21 cellular contexts compared by ENCODE assay signal in the genomic region with DNA sequence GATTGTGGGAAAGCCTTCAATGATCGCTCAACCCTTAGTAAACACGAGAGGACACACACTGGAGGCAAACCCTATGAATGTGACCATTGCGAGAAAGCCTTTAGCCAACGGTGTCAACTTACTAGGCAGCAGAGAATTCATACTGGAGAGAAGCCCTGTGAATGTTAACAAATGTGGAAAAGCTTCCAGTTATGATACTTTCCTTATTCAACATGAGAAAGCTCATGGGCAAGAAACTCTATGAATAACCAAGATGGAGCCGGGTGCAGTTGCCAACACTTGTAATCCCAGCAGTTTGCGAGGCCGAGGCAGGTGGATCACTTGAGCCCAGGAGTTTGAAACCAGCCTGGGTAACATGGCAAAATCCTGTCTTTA. TPM values are rescaled to one million over a fixed set of nuclear protein-coding genes. Genes with fewer than 3 reads are reported as not detected.
A peak's percentile ranks its signal among the peaks of the same experiment; 100 is the strongest.
DNase-seq lines count a peak whose midpoint lies in the region; ATAC-seq and TF ChIP-seq lines count a peak whose summit lies in the region.
"Had no signal": no experiment of that assay in that cellular context is flagged by ENCODE, and none has a peak within 500 bp of the region (broad histone marks: within the 10 kb centered on the region; RNA-seq: fewer than 3 reads in every experiment).

No MANE protein-coding gene starts in this region.

- TF ChIP-seq POLR2A in IMR-90 (IDR thresholded peaks at IDR 0.05; ENCODE audit: low read depth, low read length): no peak

- H3K27me3 ChIP-seq in BLaER1 treated with 17β-estradiol and CSF1 and Interleukin-3, amounts not matched to agents 10 nM and 100 nM: peaks cover 0 to 9% (median 0%) of the 10 kb centered on the region in 11 experiments; a peak in 4 of 22 replicates
- H3K27me3 ChIP-seq in IMR-90 (ENCODE audit: control insufficient read depth, insufficient read depth, low read length) (no peaks in the 10 kb centered on the region), MM.1S (replicated peaks; ENCODE audit: insufficient read depth, low read length) (no peaks in the 10 kb centered on the region)
- H3K27me3 ChIP-seq: ascending aorta, thyroid gland had no signal

- BruUV-seq in IMR-90 (replicated peaks; lab: Mats Ljungman, UMichigan): TSS peak; percentile 21

- H3K4me1 ChIP-seq in BLaER1 treated with 17β-estradiol and CSF1 and Interleukin-3, amounts not matched to agents 10 nM and 100 nM: no peaks in the 10 kb centered on the region
- no peaks in the 10 kb centered on the region for H3K4me1 ChIP-seq in IMR-90 (ENCODE audit: control insufficient read depth, insufficient read depth, low read length)
- H3K4me1 ChIP-seq in MM.1S (ENCODE audit: low read length): no peaks in the 10 kb centered on the region
- H3K4me1 ChIP-seq: ascending aorta, thyroid gland had no signal

- H3K36me3 ChIP-seq in BLaER1 treated with 17β-estradiol and CSF1 and Interleukin-3, amounts not matched to agents 10 nM and 100 nM: peaks cover 100% of the 10 kb centered on the region in 11 experiments
- peaks cover 71% of the 10 kb centered on the region for H3K36me3 ChIP-seq in IMR-90 (ENCODE audit: control insufficient read depth, insufficient read depth, low read length)
- H3K36me3 ChIP-seq in MM.1S (replicated peaks; ENCODE audit: insufficient read depth, low read length): no peaks in the 10 kb centered on the region

- no peak overlapping the region for H2AFZ ChIP-seq in IMR-90 (replicated peaks; ENCODE audit: low read length, poor library complexity)
- no peak overlapping the region for H2AFZ ChIP-seq in MM.1S (ENCODE audit: low read length)

- no peak overlapping the region for H2BK15ac ChIP-seq in IMR-90 (ENCODE audit: low read depth, low read length)

- H4K5ac ChIP-seq in IMR-90 (ENCODE audit: low read depth, low read length): no peak overlapping the region

- no peaks in the 10 kb centered on the region for H4K20me1 ChIP-seq in BLaER1 treated with 17β-estradiol and CSF1 and Interleukin-3, amounts not matched to agents 10 nM and 100 nM
- no peaks in the 10 kb centered on the region for H4K20me1 ChIP-seq in IMR-90 (ENCODE audit: insufficient read depth, low read length)
- no peaks in the 10 kb centered on the region for H4K20me1 ChIP-seq in MM.1S (ENCODE audit: insufficient read depth, low read length)

- H2AK5ac ChIP-seq in IMR-90 (ENCODE audit: low read depth, low read length): no peak overlapping the region

- H4K8ac ChIP-seq in IMR-90 (ENCODE audit: low read depth in 2 of 2, low read length in 2 of 2): no peak overlapping the region

- H3K14ac ChIP-seq in IMR-90 (replicated peaks; ENCODE audit: low read depth, low read length): no peak overlapping the region

- H4K91ac ChIP-seq in IMR-90 (ENCODE audit: insufficient read depth, low read depth, low read length): no peak overlapping the region

- H3K9me3 Mint-ChIP-seq in endothelial cell (ENCODE audit: unreplicated experiment) (peaks cover 73% of the 10 kb centered on the region), progenitor cell of endocrine pancreas (ENCODE audit: low read depth) (peaks cover 48% of the 10 kb centered on the region)

- POLR2A ChIA-PET in IMR-90 (lab: Charles Lee; ENCODE audit: unreplicated experiment): no interaction called here

- no peak overlapping the region for H3K18ac ChIP-seq in IMR-90 (ENCODE audit: low read depth, low read length)

- no peaks in the 10 kb centered on the region for H3F3A ChIP-seq in MM.1S (ENCODE audit: insufficient read depth, low read length)

- no peak overlapping the region for H3K27ac Mint-ChIP-seq in endothelial cell (ENCODE audit: unreplicated experiment)
- peak overlapping the region; percentile 93 for H3K27ac Mint-ChIP-seq in progenitor cell of endocrine pancreas
- H3K27ac Mint-ChIP-seq: activated naive CD4-positive, alpha-beta T cell treated with anti-CD3 and anti-CD28 coated beads, Interleukin-2, amount 50 U/mL, for 24 hours; CD4-positive, alpha-beta T cell had no signal

- in situ Hi-C loops in IMR-90 (cut with MboI; ENCODE audit: low sequenced_read_pairs): no loop called here

- H3K9me3 ChIP-seq in BLaER1 treated with 17β-estradiol and CSF1 and Interleukin-3, amounts not matched to agents 10 nM and 100 nM (replicated peaks in 1 of 11): peaks cover 100% of the 10 kb centered on the region in 11 experiments
- H3K9me3 ChIP-seq in IMR-90 (ENCODE audit: control insufficient read depth, insufficient read depth, low read length) (peaks cover 97% of the 10 kb centered on the region), MM.1S (replicated peaks; ENCODE audit: insufficient read depth, low read length) (no peaks in the 10 kb centered on the region)

- no peak overlapping the region for H3K4ac ChIP-seq in IMR-90 (ENCODE audit: low read depth, low read length)

- no peaks in the 10 kb centered on the region for H3K9me1 ChIP-seq in IMR-90 (ENCODE audit: insufficient read depth, low read length)

- no peak overlapping the region for H3K9ac ChIP-seq in BLaER1 treated with 17β-estradiol and CSF1 and Interleukin-3, amounts not matched to agents 10 nM and 100 nM
- no peak overlapping the region for H3K9ac ChIP-seq in IMR-90 (ENCODE audit: low read depth, low read length)
- no peak overlapping the region for H3K9ac ChIP-seq in MM.1S (ENCODE audit: low read length)

- H3K27me3 Mint-ChIP-seq in endothelial cell (ENCODE audit: unreplicated experiment) (peaks cover 42% of the 10 kb centered on the region), progenitor cell of endocrine pancreas (no peaks in the 10 kb centered on the region)
- H3K27me3 Mint-ChIP-seq: activated naive CD4-positive, alpha-beta T cell treated with anti-CD3 and anti-CD28 coated beads, Interleukin-2, amount 50 U/mL, for 24 hours; CD4-positive, alpha-beta T cell had no signal

- no peak overlapping the region for H3K27ac ChIP-seq in BLaER1 treated with 17β-estradiol and CSF1 and Interleukin-3, amounts not matched to agents 10 nM and 100 nM
- no peak overlapping the region for H3K27ac ChIP-seq in IMR-90 (ENCODE audit: insufficient read depth, low read length)
- no peak overlapping the region for H3K27ac ChIP-seq in MM.1S (ENCODE audit: low read length)
- H3K27ac ChIP-seq: ascending aorta, thyroid gland had no signal

- no peak overlapping the region for H3K56ac ChIP-seq in IMR-90 (ENCODE audit: extremely low read depth, insufficient read depth, low read length)

- no peak overlapping the region for H3K23ac ChIP-seq in IMR-90 (ENCODE audit: low read depth, low read length)

- H2AK9ac ChIP-seq in IMR-90 (replicated peaks; ENCODE audit: low read depth, low read length, poor library complexity): no peak overlapping the region

- H3K4me1 Mint-ChIP-seq in endothelial cell (ENCODE audit: unreplicated experiment): no peaks in the 10 kb centered on the region
- no peaks in the 10 kb centered on the region for H3K4me1 Mint-ChIP-seq in progenitor cell of endocrine pancreas (ENCODE audit: low read depth)

- H3K4me2 ChIP-seq in BLaER1 treated with 17β-estradiol and CSF1 and Interleukin-3, amounts not matched to agents 10 nM and 100 nM: no peak overlapping the region
- H3K4me2 ChIP-seq in IMR-90 (ENCODE audit: low read depth, low read length) (no peak overlapping the region), MM.1S (ENCODE audit: low read depth, low read length) (no peak overlapping the region)

- intact Hi-C loops in IMR-90 (cut with micrococcal nuclease): no loop called here

- H3K4me3 ChIP-seq in BLaER1 treated with 17β-estradiol and CSF1 and Interleukin-3, amounts not matched to agents 10 nM and 100 nM: peak overlapping the region; percentile 27 to 58 (median 47); a peak in 19 of 20 replicates
- H3K4me3 ChIP-seq in IMR-90 (ENCODE audit: insufficient read depth, low read depth, low read length) (no peak overlapping the region), MM.1S (ENCODE audit: low read length) (no peak overlapping the region)
- H3K4me3 ChIP-seq: thyroid gland had no signal

- CTCF ChIA-PET in IMR-90 (lab: Yijun Ruan, JAX): no interaction called here

- H2BK20ac ChIP-seq in IMR-90 (ENCODE audit: low read depth, low read length): no peak overlapping the region

- no peak overlapping the region for H2BK120ac ChIP-seq in IMR-90 (ENCODE audit: low read depth, low read length)

- TF ChIP-seq CTCF in IMR-90 (conservative IDR thresholded peaks at IDR 0.05; ENCODE audit: low read depth, low read length): no peak
- TF ChIP-seq CTCF in endothelial cell (IDR thresholded peaks at IDR 0.05; ENCODE audit: unreplicated experiment): no peak
- no peak for TF ChIP-seq CTCF in progenitor cell of endocrine pancreas (IDR thresholded peaks at IDR 0.05; ENCODE audit: unreplicated experiment)
- TF ChIP-seq CTCF in MM.1S (IDR thresholded peaks at IDR 0.05; ENCODE audit: low read length): no peak

- H3K36me3 Mint-ChIP-seq in endothelial cell (ENCODE audit: low read depth, unreplicated experiment) (peaks cover 84% of the 10 kb centered on the region), progenitor cell of endocrine pancreas (ENCODE audit: insufficient read depth) (peaks cover 83% of the 10 kb centered on the region)

- DNase-seq in IMR-90 (no peak), endothelial cell (ENCODE audit: low spot score) (no peak), progenitor cell of endocrine pancreas (ENCODE audit: low spot score, unreplicated experiment) (no peak), MM.1S (no peak), DMS53 (lab: John Stamatoyannopoulos, UW) (no peak)
- DNase-seq: ACHN; activated T-cell treated with anti-CD3 and anti-CD28 coated beads, Interleukin-2, amount 50 U/mL, for 72 hours; CD4-positive, alpha-beta T cell; DMS79; effector memory CD4-positive, alpha-beta T cell; NCI-H2171; NCI-H526 treated with DMSO at 0.1 percent for 48 hours; right cardiac atrium; thyroid gland had no signal

- H3K79me2 ChIP-seq in MM.1S (ENCODE audit: low read length): no peaks in the 10 kb centered on the region

- H3K4me3 Mint-ChIP-seq in endothelial cell (ENCODE audit: unreplicated experiment): peak overlapping the region; percentile 88
- no peak overlapping the region for H3K4me3 Mint-ChIP-seq in progenitor cell of endocrine pancreas (ENCODE audit: low read depth)
- H3K4me3 Mint-ChIP-seq: activated naive CD4-positive, alpha-beta T cell treated with anti-CD3 and anti-CD28 coated beads, Interleukin-2, amount 50 U/mL, for 24 hours; activated T-cell treated with anti-CD3 and anti-CD28 coated beads, Interleukin-2, amount 50 U/mL, for 72 hours; CD4-positive, alpha-beta T cell had no signal

- H2BK5ac ChIP-seq in IMR-90 (ENCODE audit: low read depth, low read length, poor library complexity, severe bottlenecking): no peak overlapping the region

- dilution Hi-C loops in IMR-90 (cut with HindIII; ENCODE audit: low sequenced_read_pairs, unreplicated experiment): no loop called here

- WGBS in IMR-90 (ENCODE audit: extremely low coverage in 2 of 2, insufficient read length in 1 of 2), 2 experiments: no CpG with 5 or more reads among the region's 7 CpGs

- ATAC-seq in IMR-90 (ENCODE audit: low read depth): no peak
- ATAC-seq in HG02798 (IDR thresholded peaks at IDR 0.05; ENCODE audit: poor library complexity, unreplicated experiment): no peak
- ATAC-seq in HG03342 (IDR thresholded peaks at IDR 0.05; ENCODE audit: unreplicated experiment): no peak
- ATAC-seq: activated CD4-positive, CD25-positive, alpha-beta regulatory T cell treated with anti-CD3 and anti-CD28 coated beads, Interleukin-2, amount 50 U/mL, for 24 hours; activated T-cell treated with anti-CD3 and anti-CD28 coated beads, Interleukin-2, amount 50 U/mL, for 72 hours; right cardiac atrium; Right ventricle myocardium inferior had no signal

- no peak for TF ChIP-seq RAD21 in IMR-90 (IDR thresholded peaks at IDR 0.05; ENCODE audit: low read length)

- no peaks in the 10 kb centered on the region for H3K9me2 ChIP-seq in MM.1S (replicated peaks; ENCODE audit: insufficient read depth, low read length)

- peaks cover 3 to 10% of the 10 kb centered on the region in 2 experiments for H3K79me1 ChIP-seq in IMR-90 (ENCODE audit: low read depth in 1 of 2, low read length in 2 of 2)

RNA-seq across cellular contexts. Expression of gene ZNF8, which starts 15.8 kb away (rescaled TPM):
- total RNA-seq in IMR-90 (2012; rRNA removed) (3.9 and 4.4 TPM in 2 replicates), endothelial cell (ENCODE audit: unreplicated experiment) (11.2 TPM), progenitor cell of endocrine pancreas (18.1 and 18.2 TPM in 2 replicates)
- 1.5 and 2.1 TPM in 2 replicates for polyA plus RNA-seq in IMR-90 (2012; rRNA removed)
- polyA plus RNA-seq in IMR-90 (2012; cell fraction: cytosol; rRNA removed): 0.74 and 0.92 TPM in 2 replicates
- 5.1 and 8.2 TPM in 2 replicates for polyA plus RNA-seq in IMR-90 (2012; cell fraction: nucleus; rRNA removed; ENCODE audit: low replicate concordance)

RNA-seq across cellular contexts. Expression of gene ZNF544, which starts 34.2 kb away (rescaled TPM):
- total RNA-seq in IMR-90 (2012; rRNA removed) (35.3 and 45.9 TPM in 2 replicates), endothelial cell (ENCODE audit: unreplicated experiment) (44.3 TPM), progenitor cell of endocrine pancreas (61.0 and 70.5 TPM in 2 replicates)
- polyA plus RNA-seq in IMR-90 (2012; rRNA removed): 14.4 and 19.3 TPM in 2 replicates
- polyA plus RNA-seq in IMR-90 (2012; cell fraction: cytosol; rRNA removed): 16.7 and 18.3 TPM in 2 replicates
- polyA plus RNA-seq in IMR-90 (2012; cell fraction: nucleus; rRNA removed; ENCODE audit: low replicate concordance): 21.0 and 21.4 TPM in 2 replicates

RNA-seq across cellular contexts. Expression of gene ERVK3-1, which starts 42.3 kb away (rescaled TPM):
- total RNA-seq in IMR-90 (2012; rRNA removed): 30.8 and 33.0 TPM in 2 replicates
- polyA plus RNA-seq in IMR-90 (2012; rRNA removed): 34.9 and 39.3 TPM in 2 replicates
- 35.9 and 46.5 TPM in 2 replicates for polyA plus RNA-seq in IMR-90 (2012; cell fraction: cytosol; rRNA removed)
- polyA plus RNA-seq in IMR-90 (2012; cell fraction: nucleus; rRNA removed; ENCODE audit: low replicate concordance): 33.6 and 98.9 TPM in 2 replicates
- 40.6 TPM for total RNA-seq in endothelial cell (ENCODE audit: unreplicated experiment)
- total RNA-seq in progenitor cell of endocrine pancreas: 41.3 and 46.2 TPM in 2 replicates

Comparison
In these comparisons a context has a peak if more than half of its experiments do, and no peak if none do; other contexts are left out.
1. H3K4me3 ChIP-seq: peak in BLaER1 treated with 17β-estradiol and CSF1 and Interleukin-3, amounts not matched to agents 10 nM and 100 nM (10 of 10); none in IMR-90 (single experiment) and MM.1S (single experiment).